In the genomic region with DNA sequence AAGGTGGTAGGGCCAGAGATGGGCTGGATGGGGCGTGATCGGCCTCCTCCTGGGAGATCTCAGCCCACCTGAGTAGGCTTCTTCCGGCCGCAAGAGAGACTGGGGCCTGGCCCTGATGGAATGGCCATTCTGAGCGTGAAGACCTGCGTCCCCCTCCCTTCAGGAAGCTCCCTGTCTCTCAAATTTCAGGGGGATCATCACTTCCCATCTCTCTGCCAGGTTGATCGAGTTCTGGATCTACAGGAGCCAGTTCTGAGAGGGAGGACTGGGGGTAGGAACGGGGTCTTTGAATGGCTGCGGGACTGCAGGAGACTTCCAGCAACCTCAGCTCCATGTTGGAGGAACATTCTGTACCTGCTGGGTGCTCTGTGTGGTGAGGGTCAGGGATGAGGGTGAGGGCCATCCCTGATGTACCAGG, we compare ENCODE assay signal across 7 cellular contexts. TPM values are rescaled to one million over a fixed set of nuclear protein-coding genes. Genes with fewer than 3 reads are reported as not detected.
A peak's percentile ranks its signal among the peaks of the same experiment; 100 is the strongest.
DNase-seq lines count a peak whose midpoint lies in the region; ATAC-seq and TF ChIP-seq lines count a peak whose summit lies in the region.

No MANE protein-coding gene starts in this region.

- no peak for TF ChIP-seq CTCF in HEK293 (tag by site-specific recombination; IDR thresholded peaks at IDR 0.05)
- TF ChIP-seq CTCF in activated CD8-positive, alpha-beta T cell treated with anti-CD3 and anti-CD28 coated beads for 36 hours (IDR thresholded peaks at IDR 0.05): no peak

- H3K9me3 Mint-ChIP-seq in activated CD8-positive, alpha-beta T cell treated with anti-CD3 and anti-CD28 coated beads for 36 hours: no peaks in the 10 kb centered on the region

- H3K9me3 ChIP-seq in HEK293 (ENCODE audit: control insufficient read depth, insufficient read depth, low read depth, low read length) (no peaks in the 10 kb centered on the region), iPS-18c (ENCODE audit: control insufficient read depth, insufficient read depth, low read length) (peaks cover 3% of the 10 kb centered on the region), subcutaneous abdominal adipose tissue (ENCODE audit: control insufficient read depth in 5 of 5, low read length in 5 of 5) (no peaks in the 10 kb centered on the region)

- H3K4me1 ChIP-seq in HEK293 (ENCODE audit: control insufficient read depth, insufficient read depth, low read length): peaks cover 3% of the 10 kb centered on the region
- peaks cover 0 to 22% (median 12%) of the 10 kb centered on the region in 5 donors for H3K4me1 ChIP-seq in subcutaneous abdominal adipose tissue (ENCODE audit: control insufficient read depth in 5 of 5, insufficient read depth in 5 of 5, low read length in 5 of 5)

- CTCF ChIA-PET in HEK293 (lab: Yijun Ruan, JAX): interaction anchor here (5.7 kb wide), 1 partner anchor 14 kb away, joined by 35 read pairs; no protein-coding TSS in a partner anchor
- CTCF ChIA-PET in activated CD8-positive, alpha-beta T cell treated with anti-CD3 and anti-CD28 coated beads for 36 hours (lab: Charles Lee): interaction anchor here (1.0 to 2.0 kb wide), 5 partner anchors 13 to 332 kb away, joined by 3 to 17 read pairs (median 3); a partner anchor contains a TSS

- POLR2A ChIA-PET in HEK293 (lab: Yijun Ruan, JAX): interaction anchor here (0.5 to 3.3 kb wide), 6 partner anchors 27 to 246 kb away, joined by 3 to 41 read pairs (median 4); a partner anchor contains a TSS
- POLR2A ChIA-PET in activated CD8-positive, alpha-beta T cell treated with anti-CD3 and anti-CD28 coated beads for 36 hours (lab: Charles Lee): interaction anchor here (0.7 to 2.2 kb wide), 6 partner anchors 10 to 184 kb away, joined by 3 to 9 read pairs (median 3); a partner anchor contains a TSS

- peak overlapping the region; percentile 31 for H3K4me3 ChIP-seq in HEK293 (ENCODE audit: low read depth, low read length)
- H3K4me3 ChIP-seq in iPS-18c (ENCODE audit: insufficient read depth, low read depth, low read length): peak overlapping the region; percentile 63
- H3K4me3 ChIP-seq in subcutaneous abdominal adipose tissue (ENCODE audit: low read depth in 1 of 5, low read length in 5 of 5): peak overlapping the region; percentile 53 to 66 (median 64)

- peak overlapping the region; percentile 70; the same call in 1 of the 2 replicates for H3K27ac ChIP-seq in HEK293 (ENCODE audit: extremely low read depth, low read depth, low read length)
- no peak overlapping the region for H3K27ac ChIP-seq in subcutaneous abdominal adipose tissue (ENCODE audit: low read depth, low read length)

- ATAC-seq in activated CD8-positive, alpha-beta T cell treated with anti-CD3 and anti-CD28 coated beads for 36 hours: no peak
- ATAC-seq in GM18511 (IDR thresholded peaks at IDR 0.05; ENCODE audit: unreplicated experiment): no peak

- H3K27ac Mint-ChIP-seq in activated CD8-positive, alpha-beta T cell treated with anti-CD3 and anti-CD28 coated beads for 36 hours: peak overlapping the region; percentile 84

- no peaks in the 10 kb centered on the region for H3K27me3 ChIP-seq in subcutaneous abdominal adipose tissue (ENCODE audit: control insufficient read depth in 5 of 5, insufficient read depth in 4 of 5, low read length in 5 of 5)

- intact Hi-C loops in activated CD8-positive, alpha-beta T cell treated with anti-CD3 and anti-CD28 coated beads for 36 hours (cut with micrococcal nuclease): no loop called here

- H3K36me3 Mint-ChIP-seq in activated CD8-positive, alpha-beta T cell treated with anti-CD3 and anti-CD28 coated beads for 36 hours (ENCODE audit: low read depth): no peaks in the 10 kb centered on the region

- no peak for DNase-seq in activated CD8-positive, alpha-beta T cell treated with anti-CD3 and anti-CD28 coated beads for 36 hours
- no peak for DNase-seq in NCI-H226
- DNase-seq in NCI-H2081 treated with DMSO at 0.1 percent for 48 hours (lab: John Stamatoyannopoulos, UW): no peak

- no peaks in the 10 kb centered on the region for H3K27me3 Mint-ChIP-seq in activated CD8-positive, alpha-beta T cell treated with anti-CD3 and anti-CD28 coated beads for 36 hours

- H3K9ac ChIP-seq in subcutaneous abdominal adipose tissue (ENCODE audit: low read length in 5 of 5): no peak overlapping the region

- H3K4me1 Mint-ChIP-seq in activated CD8-positive, alpha-beta T cell treated with anti-CD3 and anti-CD28 coated beads for 36 hours (ENCODE audit: low read depth): peaks cover 17% of the 10 kb centered on the region

- no peaks in the 10 kb centered on the region for H3K36me3 ChIP-seq in HEK293 (ENCODE audit: control insufficient read depth in 2 of 2, insufficient read depth in 1 of 2, low read length in 2 of 2)
- H3K36me3 ChIP-seq in subcutaneous abdominal adipose tissue (ENCODE audit: control insufficient read depth in 5 of 5, insufficient read depth in 5 of 5, low read length in 5 of 5): no peaks in the 10 kb centered on the region

- H3K4me3 Mint-ChIP-seq in activated CD8-positive, alpha-beta T cell treated with anti-CD3 and anti-CD28 coated beads for 36 hours: peak overlapping the region; percentile 77

TF ChIP-seq in HEK293, 187 proteins besides CTCF, POLR2A, EP300 and RAD21 (continues in another document):
- TF ChIP-seq ZNF658 (tag by site-specific recombination; IDR thresholded peaks at IDR 0.05) (no peak), ZNF626 (tag by site-specific recombination; IDR thresholded peaks at IDR 0.05) (no peak), KLF16 (tag by site-specific recombination; IDR thresholded peaks at IDR 0.05) (no peak), ZNF324 (tag by site-specific recombination; IDR thresholded peaks at IDR 0.05) (no peak), ZNF391 (tag by site-specific recombination; IDR thresholded peaks at IDR 0.05; ENCODE audit: borderline replicate concordance, low read depth) (no peak), ZNF335 (tag by site-specific recombination; conservative IDR thresholded peaks at IDR 0.05) (peak; percentile 55)
- TF ChIP-seq, protein P1, sequence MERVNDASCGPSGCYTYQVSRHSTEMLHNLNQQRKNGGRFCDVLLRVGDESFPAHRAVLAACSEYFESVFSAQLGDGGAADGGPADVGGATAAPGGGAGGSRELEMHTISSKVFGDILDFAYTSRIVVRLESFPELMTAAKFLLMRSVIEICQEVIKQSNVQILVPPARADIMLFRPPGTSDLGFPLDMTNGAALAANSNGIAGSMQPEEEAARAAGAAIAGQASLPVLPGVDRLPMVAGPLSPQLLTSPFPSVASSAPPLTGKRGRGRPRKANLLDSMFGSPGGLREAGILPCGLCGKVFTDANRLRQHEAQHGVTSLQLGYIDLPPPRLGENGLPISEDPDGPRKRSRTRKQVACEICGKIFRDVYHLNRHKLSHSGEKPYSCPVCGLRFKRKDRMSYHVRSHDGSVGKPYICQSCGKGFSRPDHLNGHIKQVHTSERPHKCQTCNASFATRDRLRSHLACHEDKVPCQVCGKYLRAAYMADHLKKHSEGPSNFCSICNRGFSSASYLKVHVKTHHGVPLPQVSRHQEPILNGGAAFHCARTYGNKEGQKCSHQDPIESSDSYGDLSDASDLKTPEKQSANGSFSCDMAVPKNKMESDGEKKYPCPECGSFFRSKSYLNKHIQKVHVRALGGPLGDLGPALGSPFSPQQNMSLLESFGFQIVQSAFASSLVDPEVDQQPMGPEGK (tag by site-specific recombination; IDR thresholded peaks at IDR 0.05): 0 out of 2 replicates have a peak, but pooled peaks have one; percentile 8
- TF ChIP-seq, protein P2, sequence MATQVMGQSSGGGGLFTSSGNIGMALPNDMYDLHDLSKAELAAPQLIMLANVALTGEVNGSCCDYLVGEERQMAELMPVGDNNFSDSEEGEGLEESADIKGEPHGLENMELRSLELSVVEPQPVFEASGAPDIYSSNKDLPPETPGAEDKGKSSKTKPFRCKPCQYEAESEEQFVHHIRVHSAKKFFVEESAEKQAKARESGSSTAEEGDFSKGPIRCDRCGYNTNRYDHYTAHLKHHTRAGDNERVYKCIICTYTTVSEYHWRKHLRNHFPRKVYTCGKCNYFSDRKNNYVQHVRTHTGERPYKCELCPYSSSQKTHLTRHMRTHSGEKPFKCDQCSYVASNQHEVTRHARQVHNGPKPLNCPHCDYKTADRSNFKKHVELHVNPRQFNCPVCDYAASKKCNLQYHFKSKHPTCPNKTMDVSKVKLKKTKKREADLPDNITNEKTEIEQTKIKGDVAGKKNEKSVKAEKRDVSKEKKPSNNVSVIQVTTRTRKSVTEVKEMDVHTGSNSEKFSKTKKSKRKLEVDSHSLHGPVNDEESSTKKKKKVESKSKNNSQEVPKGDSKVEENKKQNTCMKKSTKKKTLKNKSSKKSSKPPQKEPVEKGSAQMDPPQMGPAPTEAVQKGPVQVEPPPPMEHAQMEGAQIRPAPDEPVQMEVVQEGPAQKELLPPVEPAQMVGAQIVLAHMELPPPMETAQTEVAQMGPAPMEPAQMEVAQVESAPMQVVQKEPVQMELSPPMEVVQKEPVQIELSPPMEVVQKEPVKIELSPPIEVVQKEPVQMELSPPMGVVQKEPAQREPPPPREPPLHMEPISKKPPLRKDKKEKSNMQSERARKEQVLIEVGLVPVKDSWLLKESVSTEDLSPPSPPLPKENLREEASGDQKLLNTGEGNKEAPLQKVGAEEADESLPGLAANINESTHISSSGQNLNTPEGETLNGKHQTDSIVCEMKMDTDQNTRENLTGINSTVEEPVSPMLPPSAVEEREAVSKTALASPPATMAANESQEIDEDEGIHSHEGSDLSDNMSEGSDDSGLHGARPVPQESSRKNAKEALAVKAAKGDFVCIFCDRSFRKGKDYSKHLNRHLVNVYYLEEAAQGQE (tag by site-specific recombination; IDR thresholded peaks at IDR 0.05): no peak

RNA-seq across cellular contexts. Expression of a gene that starts 9.3 kb away (rescaled TPM):
- total RNA-seq in activated CD8-positive, alpha-beta T cell treated with anti-CD3 and anti-CD28 coated beads for 36 hours: 1 to 10 TPM; 1.3 to 1.6 TPM

RNA-seq across cellular contexts. Expression of a gene that starts 25.9 kb away (rescaled TPM):
- total RNA-seq in activated CD8-positive, alpha-beta T cell treated with anti-CD3 and anti-CD28 coated beads for 36 hours: not detected

RNA-seq across cellular contexts. Expression of a gene that starts 26.1 kb away (rescaled TPM):
- total RNA-seq in activated CD8-positive, alpha-beta T cell treated with anti-CD3 and anti-CD28 coated beads for 36 hours: 10 to 100 TPM; 78.8 to 80.5 TPM

RNA-seq across cellular contexts. Expression of a gene that starts 27.1 kb away (rescaled TPM):
- total RNA-seq in activated CD8-positive, alpha-beta T cell treated with anti-CD3 and anti-CD28 coated beads for 36 hours: 100 to 1,000 TPM; 149 to 153 TPM

RNA-seq across cellular contexts. Expression of a gene that starts 35.0 kb away (rescaled TPM):
- total RNA-seq in activated CD8-positive, alpha-beta T cell treated with anti-CD3 and anti-CD28 coated beads for 36 hours: 10 to 100 TPM; 26.9 to 32.5 TPM
